ENCODE assay signal across 22 cellular contexts in genomic region chr16:89620406-89620841, GRCh38. TPM values are rescaled to one million over a fixed set of nuclear protein-coding genes. Genes with fewer than 3 reads are reported as not detected.
"Had no signal": no experiment of that assay in that cellular context is flagged by ENCODE, and none has a peak within 500 bp of the region (broad histone marks: within the 10 kb centered on the region; RNA-seq: fewer than 3 reads in every experiment).

No MANE protein-coding gene starts in this region.

- H3K36me3 ChIP-seq: brain microvascular endothelial cell, colonic mucosa, left ventricle myocardium inferior, ovary, tibial nerve had no signal

- H3K9me3 ChIP-seq: colonic mucosa, left ventricle myocardium inferior, ovary, tibial nerve had no signal

- H3K4me3 ChIP-seq: colonic mucosa, left ventricle myocardium inferior, ovary, tibial nerve had no signal

- H3K27ac Mint-ChIP-seq: activated CD4-positive, alpha-beta T cell treated with anti-CD3 and anti-CD28 coated beads, Interleukin-2, amount 10 ng/mL, durations not matched to agents 7 days and 5 days; endodermal cell had no signal

- ATAC-seq: activated T-cell treated with anti-CD3 and anti-CD28 coated beads, Interleukin-2, amount 50 U/mL, for 4 hours; sciatic nerve had no signal

- H3K27me3 ChIP-seq: brain microvascular endothelial cell, ovary had no signal

- H3K4me3 Mint-ChIP-seq: activated CD4-positive, alpha-beta T cell treated with anti-CD3 and anti-CD28 coated beads, Interleukin-2, amount 10 ng/mL, durations not matched to agents 7 days and 5 days; activated T-cell treated with anti-CD3 and anti-CD28 coated beads, Interleukin-2, amount 50 U/mL, for 4 hours; endodermal cell had no signal

- H3K27ac ChIP-seq: brain microvascular endothelial cell, colonic mucosa, epithelial cell of prostate, left ventricle myocardium inferior, ovary, tibial nerve had no signal

- DNase-seq: activated CD4-positive, alpha-beta T cell treated with anti-CD3 and anti-CD28 coated beads, Interleukin-2, amount 10 ng/mL, durations not matched to agents 7 days and 5 days; activated CD8-positive, alpha-beta memory T cell treated with anti-CD3 and anti-CD28 coated beads, Interleukin-2, amount 50 U/mL, for 4 hours; activated naive CD4-positive, alpha-beta T cell treated with anti-CD3 and anti-CD28 coated beads, Interleukin-2, amount 50 U/mL, for 16 hours; activated T-cell treated with anti-CD3 and anti-CD28 coated beads, Interleukin-2, amount 50 U/mL, for 4 hours; aorta; brain microvascular endothelial cell; central memory CD4-positive, alpha-beta T cell; colonic mucosa; endodermal cell; foreskin melanocyte; hypothalamus; left ventricle myocardium inferior; ovary; stimulated activated naive CD4-positive, alpha-beta T cell; T-helper 1 cell; T-helper 9 cell had no signal

- H3K4me1 ChIP-seq: colonic mucosa had no signal

- FAIRE-seq: keratinocyte, urothelium cell line had no signal

- H3K9me3 Mint-ChIP-seq: activated T-cell treated with anti-CD3 and anti-CD28 coated beads, Interleukin-2, amount 50 U/mL, for 4 hours had no signal

RNA-seq across cellular contexts. Expression of gene DPEP1, which starts 7.0 kb away (rescaled TPM):
- total RNA-seq: activated CD4-positive, alpha-beta T cell treated with anti-CD3 and anti-CD28 coated beads, Interleukin-2, amount 10 ng/mL, durations not matched to agents 7 days and 5 days; activated T-cell treated with anti-CD3 and anti-CD28 coated beads, Interleukin-2, amount 50 U/mL, for 4 hours; aorta; left ventricle myocardium inferior; mononuclear cell; sciatic nerve had no signal

RNA-seq across cellular contexts. Expression of gene CPNE7, which starts 44.9 kb away (rescaled TPM):
- total RNA-seq: left ventricle myocardium inferior, sciatic nerve had no signal
